ENCODE assay signal across 30 cellular contexts in the genomic region with DNA sequence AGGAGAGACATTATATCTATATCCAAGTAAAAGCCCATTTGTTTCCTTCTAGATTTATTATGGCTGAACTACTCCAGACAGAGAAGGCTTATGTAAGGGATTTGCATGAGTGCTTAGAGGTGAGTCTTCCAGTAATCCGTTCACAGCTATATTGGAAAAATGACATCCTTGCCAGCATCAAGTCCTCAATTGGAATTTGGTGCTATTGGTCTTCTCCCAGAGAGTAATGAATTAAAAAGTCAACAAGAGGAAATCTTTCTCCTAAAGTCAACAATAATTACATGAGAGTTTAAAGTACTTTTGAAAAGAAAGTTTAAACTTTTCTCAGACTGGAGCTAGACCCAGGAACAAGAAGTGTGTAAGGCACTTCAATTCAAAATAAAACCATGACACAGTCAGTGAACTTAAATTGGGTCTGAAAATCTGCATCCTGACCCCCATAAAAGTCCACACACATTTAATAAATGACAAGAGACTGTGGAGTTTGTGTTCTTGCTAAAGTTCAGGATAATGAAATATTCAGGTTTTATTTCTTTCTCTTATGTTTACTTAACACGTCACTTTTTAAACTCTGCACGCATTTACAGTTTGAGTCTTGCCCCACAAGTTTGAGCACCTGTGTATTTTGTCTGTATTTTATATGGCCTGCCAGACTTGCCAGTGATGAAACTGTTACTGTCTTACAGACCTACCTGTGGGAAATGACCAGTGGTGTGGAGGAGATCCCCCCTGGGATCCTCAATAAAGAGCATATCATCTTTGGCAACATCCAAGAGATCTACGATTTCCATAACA.
A peak's percentile ranks its signal among the peaks of the same experiment; 100 is the strongest.
DNase-seq lines count a peak whose midpoint lies in the region; ATAC-seq, FAIRE-seq and TF ChIP-seq lines count a peak whose summit lies in the region.
"Had no signal": no experiment of that assay in that cellular context is flagged by ENCODE, and none has a peak within 500 bp of the region (broad histone marks: within the 10 kb centered on the region; RNA-seq: fewer than 3 reads in every experiment).

No MANE protein-coding gene starts in this region.

- H3K4me3 ChIP-seq in HEK293 (ENCODE audit: low read depth, low read length) = no peak overlapping the region
- H3K4me3 ChIP-seq in ascending aorta = no peak overlapping the region
- no peak overlapping the region for H3K4me3 ChIP-seq in transverse colon
- H3K4me3 ChIP-seq in kidney (ENCODE audit: low read length in 2 of 2) = no peak overlapping the region
- H3K4me3 ChIP-seq: HAP-1, PC-9, SJCRH30 had no signal

- H3K9ac ChIP-seq in kidney (ENCODE audit: low read length in 2 of 2) = no peak overlapping the region
- H3K9ac ChIP-seq: KMS-11 had no signal

- H3K4me1 ChIP-seq in HEK293 (ENCODE audit: control insufficient read depth, insufficient read depth, low read length) = no peaks in the 10 kb centered on the region
- no peaks in the 10 kb centered on the region for H3K4me1 ChIP-seq in ascending aorta
- H3K4me1 ChIP-seq in transverse colon = peaks cover 0 to 27% (median 13%) of the 10 kb centered on the region in 4 donors
- no peaks in the 10 kb centered on the region for H3K4me1 ChIP-seq in kidney (ENCODE audit: control insufficient read depth in 1 of 2, insufficient read depth in 1 of 2, low read depth in 1 of 2, low read length in 2 of 2)
- H3K4me1 ChIP-seq: BE2C, HAP-1, SJCRH30 had no signal

- no peak for FAIRE-seq in kidney (lab: Jason Lieb, UNC)
- FAIRE-seq: GM19239 had no signal

- TF ChIP-seq POLR2A in transverse colon (IDR thresholded peaks at IDR 0.05) = no peak

- TF ChIP-seq CTCF in HEK293 (tag by site-specific recombination; IDR thresholded peaks at IDR 0.05) (no peak), ascending aorta (IDR thresholded peaks at IDR 0.05) (no peak), nephron (IDR thresholded peaks at IDR 0.05; ENCODE audit: unreplicated experiment in 3 of 3) (no peak), transverse colon (IDR thresholded peaks at IDR 0.05) (no peak), kidney (IDR thresholded peaks at IDR 0.05; ENCODE audit: borderline replicate concordance, extremely low read depth, insufficient read depth) (no peak)

- WGBS in transverse colon (ENCODE audit: low coverage in 1 of 2), 2 donors = 48 to 72% methylated on average over 3 to 4 of the region's 4 CpGs

- no peak overlapping the region for H3K27ac ChIP-seq in HEK293 (ENCODE audit: extremely low read depth, low read depth, low read length)
- peak overlapping the region; percentile 17 to 19 for H3K27ac ChIP-seq in ascending aorta
- H3K27ac ChIP-seq in transverse colon = no peak overlapping the region
- no peak overlapping the region for H3K27ac ChIP-seq in kidney (ENCODE audit: low read depth in 2 of 2, low read length in 2 of 2)
- H3K27ac ChIP-seq: KMS-11, PC-9, SJCRH30 had no signal

- H3K36me3 Mint-ChIP-seq in nephron (ENCODE audit: low read depth) = peaks cover 27% of the 10 kb centered on the region
- H3K36me3 Mint-ChIP-seq: CD14-positive monocyte, IgD-negative memory B cell had no signal

- H3K27ac Mint-ChIP-seq in nephron = peak overlapping the region in 2 of 3 experiments; percentile 42 to 48
- H3K27ac Mint-ChIP-seq: IgD-negative memory B cell had no signal

- no peaks in the 10 kb centered on the region for H3K27me3 Mint-ChIP-seq in nephron (ENCODE audit: low read depth)

- H3K9me3 Mint-ChIP-seq in nephron = no peaks in the 10 kb centered on the region
- H3K9me3 Mint-ChIP-seq: CD14-positive monocyte, IgD-negative memory B cell had no signal

- DNase-seq in ascending aorta (ENCODE audit: low spot score in 2 of 2) = no peak
- DNase-seq in left lobe of liver (ENCODE audit: low spot score) = no peak
- no peak for DNase-seq in transverse colon
- no peak for DNase-seq in kidney
- DNase-seq in NCI-H2107 (lab: John Stamatoyannopoulos, UW) = no peak
- no peak for DNase-seq in NCI-H226
- DNase-seq: 8988T; ACHN; BE2C; Calu3; DMS153; GOT3; NCI-H1048; NCI-H1417; NCI-H1694; NCI-H2029 treated with DMSO at 0.1 percent for 48 hours; NCI-H2227 treated with DMSO at 0.1 percent for 48 hours; NCI-H524; NCI-H748 treated with DMSO at 0.1 percent for 48 hours; NK-92 treated with Interleukin-12 subunit alpha and Interleukin-12 subunit beta, amount 100 ng/mL, for 24 hours; PC-9; SJCRH30 had no signal

- POLR2A ChIA-PET in HEK293 (lab: Yijun Ruan, JAX) = no interaction called here

- TF ChIP-seq EP300 in transverse colon (IDR thresholded peaks at IDR 0.05; ENCODE audit: low read depth) = no peak

- in situ Hi-C loops in transverse colon (cut with MboI; ENCODE audit: low pct_ligation_motif_present in 1 of 4, low pct_unique_long_range_greater_than_20kb in 1 of 4, low sequenced_read_pairs in 3 of 4) = loop anchor here in 2 of 4 donors (10.0 to 25.0 kb wide), 3 partner anchors 117 to 447 kb away; partner anchors contain the start of gene KALRN (in 1 of the 2)

- peak; percentile 48 for ATAC-seq in left lobe of liver
- ATAC-seq: Right ventricle myocardium inferior had no signal

- CTCF ChIA-PET in HEK293 (lab: Yijun Ruan, JAX) = interaction anchor here (1.2 kb wide), 1 partner anchor 429 kb away, joined by 3 read pairs; the partner anchor contains the start of gene KALRN

- no peaks in the 10 kb centered on the region for H3K9me3 ChIP-seq in HEK293 (ENCODE audit: control insufficient read depth, insufficient read depth, low read depth, low read length)
- H3K9me3 ChIP-seq in ascending aorta = no peaks in the 10 kb centered on the region
- no peaks in the 10 kb centered on the region for H3K9me3 ChIP-seq in transverse colon
- H3K9me3 ChIP-seq in kidney (ENCODE audit: control insufficient read depth in 1 of 2, low read length in 2 of 2) = no peaks in the 10 kb centered on the region
- H3K9me3 ChIP-seq: BE2C, HAP-1, SJCRH30 had no signal

- H3K4me3 Mint-ChIP-seq in nephron = no peak overlapping the region
- H3K4me3 Mint-ChIP-seq: CD14-positive monocyte, IgD-negative memory B cell had no signal

- H3K36me3 ChIP-seq in HEK293 (ENCODE audit: control insufficient read depth in 2 of 2, insufficient read depth in 1 of 2, low read length in 2 of 2) = no peaks in the 10 kb centered on the region
- peaks cover 27 to 49% of the 10 kb centered on the region in 2 donors for H3K36me3 ChIP-seq in ascending aorta
- no peaks in the 10 kb centered on the region for H3K36me3 ChIP-seq in transverse colon
- no peaks in the 10 kb centered on the region for H3K36me3 ChIP-seq in kidney (ENCODE audit: control insufficient read depth in 1 of 2, insufficient read depth in 2 of 2, low read length in 2 of 2)
- H3K36me3 ChIP-seq: HAP-1, SJCRH30 had no signal

- H3K27me3 ChIP-seq in ascending aorta (no peaks in the 10 kb centered on the region), transverse colon (no peaks in the 10 kb centered on the region)
- H3K27me3 ChIP-seq: BE2C, SJCRH30 had no signal

- intact Hi-C loops in ascending aorta (cut with DNase I) (no loop called here), transverse colon (cut with DNase I; ENCODE audit: low total_unique reads) (loop anchor here (10.0 kb wide), 2 partner anchors 107 to 447 kb away; no protein-coding TSS in a partner anchor), kidney (cut with DNase I) (loop anchor here (10.0 kb wide), 1 partner anchor 107 kb away; no protein-coding TSS in a partner anchor)

- H3K4me1 Mint-ChIP-seq in nephron = peaks cover 8% of the 10 kb centered on the region
- H3K4me1 Mint-ChIP-seq: CD14-positive monocyte, IgD-negative memory B cell had no signal

TF ChIP-seq in HEK293, 187 proteins besides CTCF, POLR2A, EP300 and RAD21:
- 0 out of 2 replicates have a peak, but pooled peaks have one; percentile 1 for TF ChIP-seq SCRT2 (tag by site-specific recombination; IDR thresholded peaks at IDR 0.05)
- TF ChIP-seq ZSCAN23 (tag by site-specific recombination; IDR thresholded peaks at IDR 0.05) = no peak

Comparison
In these comparisons a context has a peak if more than half of its experiments do, and no peak if none do; other contexts are left out.
1. H3K27ac ChIP-seq: peak in ascending aorta (2 of 2); none in HEK293 (single experiment), transverse colon (0 of 4) and kidney (0 of 2).